1 cellular context compared by ENCODE assay signal in the genomic region with DNA sequence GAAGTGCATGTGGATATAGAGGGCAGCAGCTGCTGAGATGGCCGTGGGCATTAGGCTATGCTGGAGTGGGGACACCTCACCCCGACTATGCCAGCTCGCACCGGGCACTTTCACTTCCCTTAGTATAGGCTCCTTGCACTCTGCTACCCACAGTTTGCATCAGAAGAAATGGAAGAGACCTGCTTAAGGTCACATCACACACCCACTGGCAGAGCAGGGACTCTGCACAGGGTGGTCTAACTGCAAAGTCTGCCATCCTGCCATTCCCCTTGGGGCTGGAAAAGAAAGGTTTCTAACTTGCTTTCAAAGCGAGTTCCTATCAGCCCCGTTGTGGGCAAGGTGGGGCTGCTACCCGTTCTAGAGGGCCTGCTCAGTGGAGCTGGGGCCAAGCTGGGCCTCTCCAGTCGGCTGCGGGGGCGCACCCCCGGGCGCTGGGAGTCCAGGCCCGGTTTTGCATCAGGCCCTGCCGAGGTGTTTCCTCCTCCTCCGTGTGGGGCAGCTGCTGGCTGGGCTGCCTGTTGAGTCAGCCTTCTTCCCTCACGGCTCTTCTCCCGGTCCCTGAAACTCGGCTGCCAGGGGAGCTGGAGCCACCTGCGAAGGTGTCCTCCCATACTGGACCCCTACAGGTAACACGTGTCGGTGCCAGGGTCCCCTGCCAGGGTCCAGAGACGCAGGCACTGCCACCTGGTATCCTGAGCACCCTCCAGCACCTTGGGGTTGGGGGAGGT.
TF ChIP-seq lines count a peak whose summit lies in the region.

Gene SYTL1, plus strand, starts transcription at position 498 of the 728 bp plus-strand sequence. CDS start 3,313 bp downstream, outside the sequence.

TF ChIP-seq in K562, 482 proteins besides CTCF, POLR2A, EP300 and RAD21 (continued from another document and continues in another):
- no peak for TF ChIP-seq ZNF511 (CRISPR knock-in tag; IDR thresholded peaks at IDR 0.05)
- TF ChIP-seq PHF21A (IDR thresholded peaks at IDR 0.05; ENCODE audit: borderline replicate concordance, low read depth), result no peak
- TF ChIP-seq CBX1 (IDR thresholded peaks at IDR 0.05; ENCODE audit: low read depth), result no peak
- no peak for TF ChIP-seq TCF3 (CRISPR knock-in tag; IDR thresholded peaks at IDR 0.05)
- TF ChIP-seq JUNB (CRISPR knock-in tag; conservative IDR thresholded peaks at IDR 0.05), result no peak
- TF ChIP-seq PCBP1 (IDR thresholded peaks at IDR 0.05; ENCODE audit: low read depth, low read length, poor library complexity, severe bottlenecking), result no peak
- TF ChIP-seq ZSCAN29 (IDR thresholded peaks at IDR 0.05), result no peak
- no peak for TF ChIP-seq CBX5 (IDR thresholded peaks at IDR 0.05; ENCODE audit: borderline replicate concordance, low read depth)
- no peak for TF ChIP-seq TAF1 (IDR thresholded peaks at IDR 0.05; ENCODE audit: control insufficient read depth, extremely low read depth, insufficient read depth, low read length, severe bottlenecking)
- TF ChIP-seq YY1 (IDR thresholded peaks at IDR 0.05; ENCODE audit: borderline replicate concordance in 1 of 3, control insufficient read depth in 1 of 3, extremely low read depth in 1 of 3, insufficient read depth in 3 of 3, insufficient read length in 1 of 3, insufficient replicate concordance in 2 of 3, low read depth in 1 of 3, low read length in 2 of 3), result peak in 2 of 3 experiments; percentile 5 to 39
- no peak for TF ChIP-seq ARID2 (IDR thresholded peaks at IDR 0.05)
- no peak for TF ChIP-seq TEAD4 (IDR thresholded peaks at IDR 0.05; ENCODE audit: low read length)
- no peak for TF ChIP-seq TEAD4 (CRISPR knock-in tag; IDR thresholded peaks at IDR 0.05; ENCODE audit: borderline replicate concordance)
- no peak for TF ChIP-seq RAD51 (IDR thresholded peaks at IDR 0.05; ENCODE audit: borderline replicate concordance, low read depth)
- no peak; the same call in 1 of the 2 replicates for TF ChIP-seq ETS1 (conservative IDR thresholded peaks at IDR 0.05; ENCODE audit: control insufficient read depth, low read depth, low read length)
- TF ChIP-seq RCOR1 (IDR thresholded peaks at IDR 0.05; ENCODE audit: borderline replicate concordance in 1 of 2, low read depth in 2 of 2, low read length in 2 of 2), result 0 out of 4 replicates have a peak, but pooled peaks of 1 of the 2 experiments have one; percentile 32
- peak; percentile 23; the same call in 1 of the 2 replicates for TF ChIP-seq CXXC5 (CRISPR knock-in tag; IDR thresholded peaks at IDR 0.05)
- TF ChIP-seq, protein P1, sequence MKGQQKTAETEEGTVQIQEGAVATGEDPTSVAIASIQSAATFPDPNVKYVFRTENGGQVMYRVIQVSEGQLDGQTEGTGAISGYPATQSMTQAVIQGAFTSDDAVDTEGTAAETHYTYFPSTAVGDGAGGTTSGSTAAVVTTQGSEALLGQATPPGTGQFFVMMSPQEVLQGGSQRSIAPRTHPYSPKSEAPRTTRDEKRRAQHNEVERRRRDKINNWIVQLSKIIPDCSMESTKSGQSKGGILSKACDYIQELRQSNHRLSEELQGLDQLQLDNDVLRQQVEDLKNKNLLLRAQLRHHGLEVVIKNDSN (CRISPR knock-in tag; IDR thresholded peaks at IDR 0.05), result no peak
- TF ChIP-seq CBFA2T2 (conservative IDR thresholded peaks at IDR 0.05), result no peak
- no peak for TF ChIP-seq COPS2 (conservative IDR thresholded peaks at IDR 0.05)
- TF ChIP-seq ZNF408 (CRISPR knock-in tag; IDR thresholded peaks at IDR 0.05; ENCODE audit: low read depth), result no peak
- TF ChIP-seq NFIC (IDR thresholded peaks at IDR 0.05), result no peak
- TF ChIP-seq, protein P2, sequence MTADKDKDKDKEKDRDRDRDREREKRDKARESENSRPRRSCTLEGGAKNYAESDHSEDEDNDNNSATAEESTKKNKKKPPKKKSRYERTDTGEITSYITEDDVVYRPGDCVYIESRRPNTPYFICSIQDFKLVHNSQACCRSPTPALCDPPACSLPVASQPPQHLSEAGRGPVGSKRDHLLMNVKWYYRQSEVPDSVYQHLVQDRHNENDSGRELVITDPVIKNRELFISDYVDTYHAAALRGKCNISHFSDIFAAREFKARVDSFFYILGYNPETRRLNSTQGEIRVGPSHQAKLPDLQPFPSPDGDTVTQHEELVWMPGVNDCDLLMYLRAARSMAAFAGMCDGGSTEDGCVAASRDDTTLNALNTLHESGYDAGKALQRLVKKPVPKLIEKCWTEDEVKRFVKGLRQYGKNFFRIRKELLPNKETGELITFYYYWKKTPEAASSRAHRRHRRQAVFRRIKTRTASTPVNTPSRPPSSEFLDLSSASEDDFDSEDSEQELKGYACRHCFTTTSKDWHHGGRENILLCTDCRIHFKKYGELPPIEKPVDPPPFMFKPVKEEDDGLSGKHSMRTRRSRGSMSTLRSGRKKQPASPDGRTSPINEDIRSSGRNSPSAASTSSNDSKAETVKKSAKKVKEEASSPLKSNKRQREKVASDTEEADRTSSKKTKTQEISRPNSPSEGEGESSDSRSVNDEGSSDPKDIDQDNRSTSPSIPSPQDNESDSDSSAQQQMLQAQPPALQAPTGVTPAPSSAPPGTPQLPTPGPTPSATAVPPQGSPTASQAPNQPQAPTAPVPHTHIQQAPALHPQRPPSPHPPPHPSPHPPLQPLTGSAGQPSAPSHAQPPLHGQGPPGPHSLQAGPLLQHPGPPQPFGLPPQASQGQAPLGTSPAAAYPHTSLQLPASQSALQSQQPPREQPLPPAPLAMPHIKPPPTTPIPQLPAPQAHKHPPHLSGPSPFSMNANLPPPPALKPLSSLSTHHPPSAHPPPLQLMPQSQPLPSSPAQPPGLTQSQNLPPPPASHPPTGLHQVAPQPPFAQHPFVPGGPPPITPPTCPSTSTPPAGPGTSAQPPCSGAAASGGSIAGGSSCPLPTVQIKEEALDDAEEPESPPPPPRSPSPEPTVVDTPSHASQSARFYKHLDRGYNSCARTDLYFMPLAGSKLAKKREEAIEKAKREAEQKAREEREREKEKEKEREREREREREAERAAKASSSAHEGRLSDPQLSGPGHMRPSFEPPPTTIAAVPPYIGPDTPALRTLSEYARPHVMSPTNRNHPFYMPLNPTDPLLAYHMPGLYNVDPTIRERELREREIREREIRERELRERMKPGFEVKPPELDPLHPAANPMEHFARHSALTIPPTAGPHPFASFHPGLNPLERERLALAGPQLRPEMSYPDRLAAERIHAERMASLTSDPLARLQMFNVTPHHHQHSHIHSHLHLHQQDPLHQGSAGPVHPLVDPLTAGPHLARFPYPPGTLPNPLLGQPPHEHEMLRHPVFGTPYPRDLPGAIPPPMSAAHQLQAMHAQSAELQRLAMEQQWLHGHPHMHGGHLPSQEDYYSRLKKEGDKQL (CRISPR knock-in tag; IDR thresholded peaks at IDR 0.05; ENCODE audit: borderline replicate concordance), result no peak
- no peak for TF ChIP-seq ZNF121 (CRISPR knock-in tag; conservative IDR thresholded peaks at IDR 0.05)
- TF ChIP-seq ZNF316 (IDR thresholded peaks at IDR 0.05), result no peak
- no peak for TF ChIP-seq ZNF407 (IDR thresholded peaks at IDR 0.05; ENCODE audit: low read depth)
- TF ChIP-seq NFATC3 (IDR thresholded peaks at IDR 0.05), result no peak
- TF ChIP-seq SMARCE1 (IDR thresholded peaks at IDR 0.05), result peak; percentile 21; the same call in 1 of the 2 replicates
- TF ChIP-seq CBX2 (IDR thresholded peaks at IDR 0.05; ENCODE audit: insufficient read depth, low read length, poor library complexity, severe bottlenecking), result no peak
- TF ChIP-seq, protein P3, sequence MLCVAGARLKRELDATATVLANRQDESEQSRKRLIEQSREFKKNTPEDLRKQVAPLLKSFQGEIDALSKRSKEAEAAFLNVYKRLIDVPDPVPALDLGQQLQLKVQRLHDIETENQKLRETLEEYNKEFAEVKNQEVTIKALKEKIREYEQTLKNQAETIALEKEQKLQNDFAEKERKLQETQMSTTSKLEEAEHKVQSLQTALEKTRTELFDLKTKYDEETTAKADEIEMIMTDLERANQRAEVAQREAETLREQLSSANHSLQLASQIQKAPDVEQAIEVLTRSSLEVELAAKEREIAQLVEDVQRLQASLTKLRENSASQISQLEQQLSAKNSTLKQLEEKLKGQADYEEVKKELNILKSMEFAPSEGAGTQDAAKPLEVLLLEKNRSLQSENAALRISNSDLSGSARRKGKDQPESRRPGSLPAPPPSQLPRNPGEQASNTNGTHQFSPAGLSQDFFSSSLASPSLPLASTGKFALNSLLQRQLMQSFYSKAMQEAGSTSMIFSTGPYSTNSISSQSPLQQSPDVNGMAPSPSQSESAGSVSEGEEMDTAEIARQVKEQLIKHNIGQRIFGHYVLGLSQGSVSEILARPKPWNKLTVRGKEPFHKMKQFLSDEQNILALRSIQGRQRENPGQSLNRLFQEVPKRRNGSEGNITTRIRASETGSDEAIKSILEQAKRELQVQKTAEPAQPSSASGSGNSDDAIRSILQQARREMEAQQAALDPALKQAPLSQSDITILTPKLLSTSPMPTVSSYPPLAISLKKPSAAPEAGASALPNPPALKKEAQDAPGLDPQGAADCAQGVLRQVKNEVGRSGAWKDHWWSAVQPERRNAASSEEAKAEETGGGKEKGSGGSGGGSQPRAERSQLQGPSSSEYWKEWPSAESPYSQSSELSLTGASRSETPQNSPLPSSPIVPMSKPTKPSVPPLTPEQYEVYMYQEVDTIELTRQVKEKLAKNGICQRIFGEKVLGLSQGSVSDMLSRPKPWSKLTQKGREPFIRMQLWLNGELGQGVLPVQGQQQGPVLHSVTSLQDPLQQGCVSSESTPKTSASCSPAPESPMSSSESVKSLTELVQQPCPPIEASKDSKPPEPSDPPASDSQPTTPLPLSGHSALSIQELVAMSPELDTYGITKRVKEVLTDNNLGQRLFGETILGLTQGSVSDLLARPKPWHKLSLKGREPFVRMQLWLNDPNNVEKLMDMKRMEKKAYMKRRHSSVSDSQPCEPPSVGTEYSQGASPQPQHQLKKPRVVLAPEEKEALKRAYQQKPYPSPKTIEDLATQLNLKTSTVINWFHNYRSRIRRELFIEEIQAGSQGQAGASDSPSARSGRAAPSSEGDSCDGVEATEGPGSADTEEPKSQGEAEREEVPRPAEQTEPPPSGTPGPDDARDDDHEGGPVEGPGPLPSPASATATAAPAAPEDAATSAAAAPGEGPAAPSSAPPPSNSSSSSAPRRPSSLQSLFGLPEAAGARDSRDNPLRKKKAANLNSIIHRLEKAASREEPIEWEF (CRISPR knock-in tag; IDR thresholded peaks at IDR 0.05), result no peak
- no peak for TF ChIP-seq KLF13 (tag; IDR thresholded peaks at IDR 0.05; ENCODE audit: borderline replicate concordance, low read depth)
- TF ChIP-seq SOX6 (IDR thresholded peaks at IDR 0.05), result peak; percentile 36; the same call in 1 of the 2 replicates
- TF ChIP-seq HMG20A (CRISPR knock-in tag; conservative IDR thresholded peaks at IDR 0.05), result no peak
- no peak for TF ChIP-seq OTX1 (CRISPR knock-in tag; IDR thresholded peaks at IDR 0.05)
- no peak for TF ChIP-seq TAF9B (IDR thresholded peaks at IDR 0.05; ENCODE audit: partially characterized antibody)
